In the genomic region with DNA sequence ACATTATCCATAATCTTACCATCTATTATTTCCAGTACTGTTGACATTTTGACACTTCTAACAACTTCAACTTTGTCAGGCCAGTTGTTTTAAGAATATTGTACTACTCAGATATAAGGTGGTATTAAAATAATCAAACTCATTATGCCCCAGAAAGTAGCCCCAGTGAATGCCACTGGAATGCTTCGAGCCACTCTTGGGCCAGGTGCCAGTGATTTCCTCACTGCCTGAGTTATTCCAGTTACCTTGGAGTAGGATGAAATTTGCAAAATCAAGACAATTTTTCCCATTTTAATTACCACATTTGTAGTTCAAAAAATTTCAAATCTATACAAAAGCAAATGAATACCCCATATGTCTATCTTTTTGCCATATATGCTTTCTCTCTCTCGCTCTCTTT, we compare ENCODE assay signal across 26 cellular contexts. TPM values are rescaled to one million over a fixed set of nuclear protein-coding genes. Genes with fewer than 3 reads are reported as not detected.
A peak's percentile ranks its signal among the peaks of the same experiment; 100 is the strongest.
DNase-seq lines count a peak whose midpoint lies in the region; ATAC-seq, FAIRE-seq and TF ChIP-seq lines count a peak whose summit lies in the region.
"Had no signal": no experiment of that assay in that cellular context is flagged by ENCODE, and none has a peak within 500 bp of the region (broad histone marks: within the 10 kb centered on the region; RNA-seq: fewer than 3 reads in every experiment).

No MANE protein-coding gene starts in this region.

- H3K36me3 ChIP-seq in left ventricle myocardium inferior: peaks cover 61% of the 10 kb centered on the region

- H3K27ac Mint-ChIP-seq in stimulated activated naive CD8-positive, alpha-beta T cell treated with anti-CD3 and anti-CD28 coated beads, Interleukin-15, Interleukin-2, amounts not matched to agents 100 ng/mL and 50 ng/mL, for 24 hours: peak overlapping the region; percentile 9
- H3K27ac Mint-ChIP-seq: activated T-cell treated with anti-CD3 and anti-CD28 coated beads, Interleukin-2, amount 50 U/mL, for 24 hours; CD4-positive, alpha-beta T cell; natural killer cell; stimulated activated effector memory CD8-positive, alpha-beta T cell treated with anti-CD3 and anti-CD28 coated beads, Interleukin-12 subunit alpha, Interleukin-12 subunit beta, amount 100 ng/mL, for 72 hours; T-helper 1 cell treated with Interleukin-12 subunit alpha and Interleukin-12 subunit beta and Interleukin-4 antibody, amounts not matched to agents 30 μg/mL and 1 μg/mL, for 36 hours had no signal

- ATAC-seq in stimulated activated naive CD8-positive, alpha-beta T cell treated with anti-CD3 and anti-CD28 coated beads, Interleukin-15, Interleukin-2, amounts not matched to agents 100 U/mL and 50 U/mL, for 24 hours: no peak
- ATAC-seq in HG02970 (IDR thresholded peaks at IDR 0.05; ENCODE audit: low FRiP score, unreplicated experiment): no peak
- ATAC-seq: lower lobe of right lung; natural killer cell; SK-N-SH treated with all-trans-retinoic acid at 6 μM for 48 hours; stimulated activated effector memory CD8-positive, alpha-beta T cell treated with anti-CD3 and anti-CD28 coated beads, Interleukin-12 subunit alpha, Interleukin-12 subunit beta, amount 100 ng/mL, for 72 hours had no signal

- H3K9me3 Mint-ChIP-seq in stimulated activated naive CD8-positive, alpha-beta T cell treated with anti-CD3 and anti-CD28 coated beads, Interleukin-15, Interleukin-2, amounts not matched to agents 100 ng/mL and 50 ng/mL, for 24 hours: no peaks in the 10 kb centered on the region
- H3K9me3 Mint-ChIP-seq: activated T-cell treated with anti-CD3 and anti-CD28 coated beads, Interleukin-2, amount 50 U/mL, for 24 hours; CD4-positive, alpha-beta T cell; natural killer cell; stimulated activated effector memory CD8-positive, alpha-beta T cell treated with anti-CD3 and anti-CD28 coated beads, Interleukin-12 subunit alpha, Interleukin-12 subunit beta, amount 100 ng/mL, for 72 hours; T-helper 1 cell treated with Interleukin-12 subunit alpha and Interleukin-12 subunit beta and Interleukin-4 antibody, amounts not matched to agents 30 μg/mL and 1 μg/mL, for 36 hours had no signal

- no peak for FAIRE-seq in GM19239 (lab: Jason Lieb, UNC)
- FAIRE-seq: islet of Langerhans, TTC549 had no signal

- peaks cover 97% of the 10 kb centered on the region for H3K4me1 ChIP-seq in left ventricle myocardium inferior

- H3K27me3 ChIP-seq in left ventricle myocardium inferior (ENCODE audit: low read depth): no peaks in the 10 kb centered on the region

- intact Hi-C loops in left ventricle myocardium inferior (cut with micrococcal nuclease): no loop called here

- no peaks in the 10 kb centered on the region for H3K9me3 ChIP-seq in left ventricle myocardium inferior (replicated peaks)
- H3K9me3 ChIP-seq: lower lobe of right lung, thoracic aorta had no signal

- H3K4me3 Mint-ChIP-seq in stimulated activated naive CD8-positive, alpha-beta T cell treated with anti-CD3 and anti-CD28 coated beads, Interleukin-15, Interleukin-2, amounts not matched to agents 100 ng/mL and 50 ng/mL, for 24 hours: no peak overlapping the region
- H3K4me3 Mint-ChIP-seq: activated T-cell treated with anti-CD3 and anti-CD28 coated beads, Interleukin-2, amount 50 U/mL, for 24 hours; CD4-positive, alpha-beta T cell; natural killer cell; stimulated activated effector memory CD8-positive, alpha-beta T cell treated with anti-CD3 and anti-CD28 coated beads, Interleukin-12 subunit alpha, Interleukin-12 subunit beta, amount 100 ng/mL, for 72 hours; T-helper 1 cell treated with Interleukin-12 subunit alpha and Interleukin-12 subunit beta and Interleukin-4 antibody, amounts not matched to agents 30 μg/mL and 1 μg/mL, for 36 hours had no signal

- H3K27ac ChIP-seq in left ventricle myocardium inferior (replicated peaks): peak overlapping the region; percentile 98
- H3K27ac ChIP-seq: lower lobe of right lung had no signal

- no peaks in the 10 kb centered on the region for H3K27me3 Mint-ChIP-seq in stimulated activated naive CD8-positive, alpha-beta T cell treated with anti-CD3 and anti-CD28 coated beads, Interleukin-15, Interleukin-2, amounts not matched to agents 100 ng/mL and 50 ng/mL, for 24 hours
- H3K27me3 Mint-ChIP-seq: activated T-cell treated with anti-CD3 and anti-CD28 coated beads, Interleukin-2, amount 50 U/mL, for 24 hours; CD4-positive, alpha-beta T cell had no signal

- H3K4me3 ChIP-seq in left ventricle myocardium inferior: no peak overlapping the region
- H3K4me3 ChIP-seq: lower lobe of right lung, thoracic aorta had no signal

- no peaks in the 10 kb centered on the region for H3K4me1 Mint-ChIP-seq in stimulated activated naive CD8-positive, alpha-beta T cell treated with anti-CD3 and anti-CD28 coated beads, Interleukin-15, Interleukin-2, amounts not matched to agents 100 ng/mL and 50 ng/mL, for 24 hours (ENCODE audit: low read depth)
- H3K4me1 Mint-ChIP-seq: stimulated activated effector memory CD8-positive, alpha-beta T cell treated with anti-CD3 and anti-CD28 coated beads, Interleukin-12 subunit alpha, Interleukin-12 subunit beta, amount 100 ng/mL, for 72 hours had no signal

- no peak for DNase-seq in stimulated activated naive CD8-positive, alpha-beta T cell treated with anti-CD3 and anti-CD28 coated beads, Interleukin-15, Interleukin-2, amounts not matched to agents 100 U/mL and 50 U/mL, for 24 hours
- peak; percentile 34 for DNase-seq in left ventricle myocardium inferior
- peak; percentile 36 for DNase-seq in pons (ENCODE audit: low spot score)
- DNase-seq in cerebellar nuclear complex (lab: John Stamatoyannopoulos, UW): no peak
- DNase-seq in GM19239 (ENCODE audit: insufficient read length, low spot score): no peak
- DNase-seq in NCI-H128 (lab: John Stamatoyannopoulos, UW; ENCODE audit: unreplicated experiment): no peak
- DNase-seq: activated T-cell treated with anti-CD3 and anti-CD28 coated beads, Interleukin-2, amount 50 U/mL, for 24 hours; AML-193; CD4-positive, alpha-beta T cell; DND-41; lower lobe of right lung; natural killer cell; NCI-H1105; NCI-H1930; NCI-H524 had no signal

- no peak for TF ChIP-seq CTCF in left ventricle myocardium inferior (IDR thresholded peaks at IDR 0.05; ENCODE audit: borderline replicate concordance)

- peaks cover 35% of the 10 kb centered on the region for H3K36me3 Mint-ChIP-seq in stimulated activated naive CD8-positive, alpha-beta T cell treated with anti-CD3 and anti-CD28 coated beads, Interleukin-15, Interleukin-2, amounts not matched to agents 100 ng/mL and 50 ng/mL, for 24 hours (ENCODE audit: low read depth)
- H3K36me3 Mint-ChIP-seq: natural killer cell had no signal

RNA-seq across cellular contexts. Expression of gene CIPC, which starts 9.2 kb away (rescaled TPM):
- total RNA-seq in left ventricle myocardium inferior: 70.3 TPM

RNA-seq across cellular contexts. Expression of gene ZDHHC22, which starts 34.4 kb away (rescaled TPM):
- not detected for total RNA-seq in left ventricle myocardium inferior
- total RNA-seq: CD4-positive, alpha-beta T cell; glomerular endothelial cell; H4; lower lobe of right lung; mononuclear cell; natural killer cell; thoracic aorta had no signal

Comparison
In these comparisons a context has a peak if more than half of its experiments do, and no peak if none do; other contexts are left out.
1. DNase-seq: peak in left ventricle myocardium inferior (single experiment) and pons (single experiment); none in stimulated activated naive CD8-positive, alpha-beta T cell treated with anti-CD3 and anti-CD28 coated beads, Interleukin-15, Interleukin-2, amounts not matched to agents 100 U/mL and 50 U/mL, for 24 hours (single experiment), cerebellar nuclear complex (0 of 2), GM19239 (single experiment) and NCI-H128 (single experiment).